8 cellular contexts compared by ENCODE assay signal in the genomic region with DNA sequence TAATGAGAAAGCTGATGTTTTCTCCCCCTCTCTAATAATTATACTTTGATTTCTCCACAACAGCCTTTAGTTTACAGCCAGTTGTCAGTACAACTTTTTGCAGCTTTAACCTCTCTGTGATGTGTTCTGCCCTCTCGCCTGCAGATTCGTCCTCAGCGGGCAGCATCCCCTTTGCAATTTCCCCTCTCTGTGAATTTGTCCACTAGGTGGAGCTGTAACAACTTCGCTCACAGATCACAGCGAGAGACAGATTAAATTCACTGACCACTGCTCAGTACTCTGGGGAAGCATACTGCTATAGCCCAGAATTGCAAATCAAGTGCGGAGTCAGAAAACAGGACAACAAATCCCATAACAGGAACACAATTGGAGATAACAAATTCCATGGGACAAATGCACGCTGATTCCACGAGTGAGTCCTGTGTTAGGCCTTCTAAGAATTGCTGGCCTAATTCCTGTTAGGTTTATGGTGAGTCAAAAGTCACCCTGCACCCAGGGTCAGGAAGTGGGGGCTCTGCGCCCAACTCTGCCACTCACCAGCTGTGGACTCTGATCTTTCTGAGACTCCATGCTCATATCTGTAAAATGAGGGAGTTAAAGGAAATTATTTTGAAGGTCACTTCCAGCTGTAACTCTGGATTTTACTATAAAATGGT.
DNase-seq lines count a peak whose midpoint lies in the region; ATAC-seq and TF ChIP-seq lines count a peak whose summit lies in the region.

No MANE protein-coding gene starts in this region.

- H3K36me3 ChIP-seq in mammary epithelial cell (ENCODE audit: insufficient read depth, low read length) (no peaks in the 10 kb centered on the region), tibial nerve (no peaks in the 10 kb centered on the region)

- no peaks in the 10 kb centered on the region for H3K4me1 ChIP-seq in mammary epithelial cell (ENCODE audit: insufficient read depth, low read length)
- peaks cover 0 to 9% (median 0%) of the 10 kb centered on the region in 4 donors for H3K4me1 ChIP-seq in tibial nerve

- no peaks in the 10 kb centered on the region for H3K36me3 Mint-ChIP-seq in T-cell

- no peaks in the 10 kb centered on the region for H3K4me1 Mint-ChIP-seq in T-cell

- H3K79me2 ChIP-seq in mammary epithelial cell (ENCODE audit: insufficient read depth, low read length), result no peaks in the 10 kb centered on the region

- in situ Hi-C loops in mammary epithelial cell (cut with MboI; ENCODE audit: low sequenced_read_pairs in 2 of 2), result no loop called here

- no peak for TF ChIP-seq EP300 in tibial nerve (IDR thresholded peaks at IDR 0.05)

- ATAC-seq in GM19455 (IDR thresholded peaks at IDR 0.05; ENCODE audit: unreplicated experiment) (peak; percentile 73), HG03558 (IDR thresholded peaks at IDR 0.05; ENCODE audit: extremely low read depth, unreplicated experiment) (peak; percentile 62), T-cell (replicated peaks in 1 of 4) (no peak)

- H3K4me2 ChIP-seq in mammary epithelial cell (ENCODE audit: insufficient read depth, low read depth, low read length), result no peak overlapping the region

- H3K4me3 ChIP-seq in mammary epithelial cell (replicated peaks in 1 of 3; ENCODE audit: insufficient read depth in 1 of 3, low read depth in 2 of 3, low read length in 3 of 3) (no peak overlapping the region), tibial nerve (no peak overlapping the region)

- peaks cover 4 to 14% (median 5%) of the 10 kb centered on the region in 3 donors for H3K9me3 Mint-ChIP-seq in T-cell

- no TSS peak for BruUV-seq in mammary epithelial cell (replicated peaks; lab: Mats Ljungman, UMichigan)

- WGBS in mammary epithelial cell (ENCODE audit: low coverage, missing lambda C conversion rate), result 30% methylated on average over 9 of the region's 9 CpGs
- WGBS in tibial nerve, 2 donors, result 19 to 20% methylated on average over 9 of the region's 9 CpGs

- intact Hi-C loops in mammary epithelial cell (cut with micrococcal nuclease), result loop anchor here (2.0 kb wide), 2 partner anchors 1418 to 1934 kb away; no protein-coding TSS in a partner anchor

- dilution Hi-C loops in mammary epithelial cell (cut with HindIII; ENCODE audit: low sequenced_read_pairs), result no loop called here

- no peak for TF ChIP-seq POLR2A in tibial nerve (IDR thresholded peaks at IDR 0.05)

- no peak overlapping the region for H3K4me3 Mint-ChIP-seq in T-cell

- H4K20me1 ChIP-seq in mammary epithelial cell (ENCODE audit: insufficient read depth, low read length), result no peaks in the 10 kb centered on the region

- no peaks in the 10 kb centered on the region for H3K27me3 Mint-ChIP-seq in T-cell

- H3K27me3 ChIP-seq in mammary epithelial cell (ENCODE audit: insufficient read depth, low read length), result no peaks in the 10 kb centered on the region
- no peaks in the 10 kb centered on the region for H3K27me3 ChIP-seq in tibial nerve

- peak; percentile 79 for TF ChIP-seq CTCF in mammary epithelial cell (conservative IDR thresholded peaks at IDR 0.05 in 1 of 2, IDR thresholded peaks at IDR 0.05 in 1 of 2; ENCODE audit: extremely low read depth in 1 of 2, insufficient read depth in 1 of 2, low read depth in 1 of 2, low read length in 2 of 2)
- peak; percentile 50 to 79 (median 60) for TF ChIP-seq CTCF in tibial nerve (IDR thresholded peaks at IDR 0.05)

- H3K27ac ChIP-seq in mammary epithelial cell (ENCODE audit: insufficient read depth, low read depth, low read length), result no peak overlapping the region
- no peak overlapping the region for H3K27ac ChIP-seq in tibial nerve

- H3K27ac Mint-ChIP-seq in T-cell, result no peak overlapping the region

- H3K9me3 ChIP-seq in mammary epithelial cell (replicated peaks; ENCODE audit: insufficient read depth, low read length) (no peaks in the 10 kb centered on the region), tibial nerve (no peaks in the 10 kb centered on the region)

- POLR2A ChIA-PET in T-cell (lab: Charles Lee), result interaction anchor here in 1 of 2 donors (0.6 kb wide), 1 partner anchor 8 kb away, joined by 7 read pairs; no protein-coding TSS in a partner anchor

- CTCF ChIA-PET in mammary epithelial cell (lab: Charles Lee; ENCODE audit: low non-redundant PET) (interaction anchor here (0.6 kb wide), 1 partner anchor 349 kb away, joined by 3 read pairs; no protein-coding TSS in a partner anchor), T-cell (lab: Charles Lee) (no interaction called here)

- no peak overlapping the region for H3K9ac ChIP-seq in mammary epithelial cell (ENCODE audit: insufficient read depth, low read length)

- no peak overlapping the region for H2AFZ ChIP-seq in mammary epithelial cell (ENCODE audit: low read depth, low read length)

- DNase-seq in EH (ENCODE audit: low read depth) (peak; percentile 1), NOMO-1 treated with dmso at 0.1 percent for 144 hours (lab: John Stamatoyannopoulos, UW; ENCODE audit: unreplicated experiment) (peak; percentile 6), mammary epithelial cell (peak; percentile 19), kidney tubule cell (ENCODE audit: low spot score) (peak; percentile 61), tibial nerve (ENCODE audit: low spot score in 2 of 2) (peak in 1 of 2 donors; percentile 60), T-cell (no peak)

Comparison
In these comparisons a context has a peak if more than half of its experiments do, and no peak if none do; other contexts are left out.
1. DNase-seq: peak in EH (single experiment), NOMO-1 treated with dmso at 0.1 percent for 144 hours (single experiment), mammary epithelial cell (single experiment) and kidney tubule cell (single experiment); none in T-cell (0 of 34).
2. ATAC-seq: peak in GM19455 (single experiment) and HG03558 (single experiment); none in T-cell (0 of 4).